1 cellular context compared by ENCODE assay signal in genomic region chr19:8174706-8175105, GRCh38.
TF ChIP-seq lines count a peak whose summit lies in the region.

No MANE protein-coding gene starts in this region.

TF ChIP-seq in HepG2, 621 proteins besides CTCF, POLR2A, EP300 and RAD21:
- TF ChIP-seq USF2 (IDR thresholded peaks at IDR 0.05; ENCODE audit: low read depth, low read length) (no peak), USF2 (CRISPR knock-in tag; IDR thresholded peaks at IDR 0.05; ENCODE audit: borderline replicate concordance) (peak; percentile 26; the same call in 1 of the 2 replicates), SP140L (CRISPR knock-in tag; IDR thresholded peaks at IDR 0.05; ENCODE audit: borderline replicate concordance) (no peak), RFXAP (CRISPR knock-in tag; IDR thresholded peaks at IDR 0.05; ENCODE audit: borderline replicate concordance) (no peak)
